Comparison of ENCODE assay signal across 8 cellular contexts in genomic region chr12:126747530-126748149, GRCh38.
DNase-seq lines count a peak whose midpoint lies in the region; ATAC-seq and TF ChIP-seq lines count a peak whose summit lies in the region.

No MANE protein-coding gene starts in this region.

- no peaks in the 10 kb centered on the region for H3K36me3 ChIP-seq in heart right ventricle

- H3K9me3 ChIP-seq in heart right ventricle: no peaks in the 10 kb centered on the region

- POLR2A ChIA-PET in HEK293T (lab: Yijun Ruan, JAX): no interaction called here

- H3K27ac ChIP-seq in heart right ventricle: no peak overlapping the region

- CTCF ChIA-PET in HEK293T (lab: Yijun Ruan, JAX): interaction anchor here (0.5 to 0.6 kb wide), 2 partner anchors 27 to 129 kb away, joined by 3 to 5 read pairs; no protein-coding TSS in a partner anchor

- no peak overlapping the region for H3K4me3 ChIP-seq in heart right ventricle

- peak in 1 of 8 donors; percentile 55 for ATAC-seq in heart right ventricle

- H3K4me1 ChIP-seq in heart right ventricle: no peaks in the 10 kb centered on the region

- intact Hi-C loops in heart right ventricle (cut with DNase I): loop anchor here in 7 of 10 donors (2.0 to 10.0 kb wide), 6 partner anchors 1213 to 1565 kb away; partner anchors contain the start of gene TMEM132B (in 3 of the 7)

- WGBS in heart right ventricle, 2 donors: 46 to 47% methylated on average over 11 of the region's 11 CpGs

- TF ChIP-seq CTCF in heart right ventricle (IDR thresholded peaks at IDR 0.05): peak; percentile 77 to 94 (median 89)

- H3K27me3 ChIP-seq in heart right ventricle: peaks cover 0 to 15% (median 3%) of the 10 kb centered on the region in 7 donors

- DNase-seq in EH (ENCODE audit: low read depth): peak; percentile 40
- DNase-seq in HEK293T (ENCODE audit: extremely low spot score): peak; percentile 62
- peak; percentile 5 for DNase-seq in RKO (ENCODE audit: low spot score)
- peak; percentile 38 for DNase-seq in activated gamma-delta T cell treated with Interleukin-2 at 50 U/mL for 16 hours
- DNase-seq in heart right ventricle: peak; percentile 17 to 43
- peak; percentile 68 for DNase-seq in stimulated activated CD4-positive, alpha-beta T cell treated with anti-CD3 and anti-CD28 coated beads, Interleukin-15, amount 100 ng/mL, for 24 hours
- no peak for DNase-seq in NCI-H128 (lab: John Stamatoyannopoulos, UW; ENCODE audit: unreplicated experiment)
- no peak for DNase-seq in DMS79 treated with DMSO at 0.1 percent for 48 hours (lab: John Stamatoyannopoulos, UW)

TF ChIP-seq in HEK293T, 16 proteins besides CTCF, POLR2A, EP300 and RAD21:
- TF ChIP-seq SUZ12 (IDR thresholded peaks at IDR 0.05) (no peak), L3MBTL2 (conservative IDR thresholded peaks at IDR 0.05) (no peak)

Comparison
In these comparisons a context has a peak if more than half of its experiments do, and no peak if none do; other contexts are left out.
1. DNase-seq: peak in EH (single experiment), HEK293T (single experiment), RKO (single experiment), activated gamma-delta T cell treated with Interleukin-2 at 50 U/mL for 16 hours (single experiment), heart right ventricle (2 of 2) and stimulated activated CD4-positive, alpha-beta T cell treated with anti-CD3 and anti-CD28 coated beads, Interleukin-15, amount 100 ng/mL, for 24 hours (single experiment); none in NCI-H128 (single experiment) and DMS79 treated with DMSO at 0.1 percent for 48 hours (single experiment).